In the genomic region with DNA sequence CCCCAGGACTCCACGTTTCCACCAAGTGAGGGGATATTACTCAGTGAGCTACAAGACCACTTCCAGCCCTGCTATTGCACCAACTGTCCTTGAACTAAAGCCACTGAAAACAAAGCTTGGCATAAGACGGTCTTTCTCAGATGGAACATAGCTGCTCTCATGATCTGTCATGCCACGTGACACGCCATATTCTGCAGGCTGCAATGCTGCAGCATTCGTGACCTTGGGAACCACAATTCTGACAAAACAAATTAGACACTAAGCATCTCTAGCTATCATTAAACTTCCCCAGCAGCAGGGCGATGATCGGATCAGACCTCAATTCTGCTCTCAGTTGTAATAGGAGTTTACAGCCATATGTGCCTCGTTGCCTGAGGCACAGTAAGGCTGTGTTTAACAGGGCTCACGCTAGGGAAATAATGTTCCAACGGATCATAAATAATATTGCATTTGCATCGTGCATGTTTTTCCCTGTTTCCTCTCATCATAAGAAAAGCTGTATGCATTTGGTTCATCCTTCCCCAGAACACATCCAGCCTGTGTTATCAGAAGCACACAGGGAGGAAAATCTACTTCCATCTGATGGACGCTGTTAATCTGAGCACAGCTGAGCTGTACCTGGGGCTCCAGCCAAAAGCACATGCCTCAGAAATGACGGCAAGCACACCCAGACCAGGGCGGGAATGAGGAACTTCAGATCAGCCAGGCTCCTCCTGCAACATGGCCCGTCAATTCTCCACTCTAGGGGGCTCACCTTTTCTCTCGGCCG, we compare ENCODE assay signal across 14 cellular contexts. TPM values are rescaled to one million over a fixed set of nuclear protein-coding genes. Genes with fewer than 3 reads are reported as not detected.
DNase-seq lines count a peak whose midpoint lies in the region; ATAC-seq and TF ChIP-seq lines count a peak whose summit lies in the region.
"Had no signal": no experiment of that assay in that cellular context is flagged by ENCODE, and none has a peak within 500 bp of the region (broad histone marks: within the 10 kb centered on the region; RNA-seq: fewer than 3 reads in every experiment).

No MANE protein-coding gene starts in this region.

- H3K4me3 ChIP-seq in Panc1 (ENCODE audit: low read depth in 2 of 2, low read length in 2 of 2) (no peak overlapping the region), gastrocnemius medialis (no peak overlapping the region)
- H3K4me3 ChIP-seq: SJCRH30, uterus had no signal

- no peaks in the 10 kb centered on the region for H3K9me3 Mint-ChIP-seq in HFFc6
- H3K9me3 Mint-ChIP-seq: activated CD4-positive, alpha-beta T cell treated with anti-CD3 and anti-CD28 coated beads, Interleukin-2, amount 10 ng/mL, durations not matched to agents 24 days and 14 days had no signal

- intact Hi-C loops in Panc1 (cut with micrococcal nuclease; ENCODE audit: unreplicated experiment): no loop called here
- intact Hi-C loops in gastrocnemius medialis (cut with DNase I; ENCODE audit: low total_unique reads): no loop called here

- H3K4me3 Mint-ChIP-seq in HFFc6: peak overlapping the region; percentile 45
- H3K4me3 Mint-ChIP-seq: activated CD4-positive, alpha-beta T cell treated with anti-CD3 and anti-CD28 coated beads, Interleukin-2, amount 10 ng/mL, durations not matched to agents 24 days and 14 days; activated naive CD8-positive, alpha-beta T cell had no signal

- H3K27me3 Mint-ChIP-seq in HFFc6 (ENCODE audit: insufficient read depth): peaks cover 29% of the 10 kb centered on the region

- no peak overlapping the region for H3K27ac ChIP-seq in Panc1 (ENCODE audit: low read length)
- H3K27ac ChIP-seq in gastrocnemius medialis: no peak overlapping the region
- H3K27ac ChIP-seq: SJCRH30, uterus had no signal

- H3K9me3 ChIP-seq in Panc1 (ENCODE audit: control insufficient read depth, insufficient read depth, low read depth, low read length) (no peaks in the 10 kb centered on the region), gastrocnemius medialis (no peaks in the 10 kb centered on the region)
- H3K9me3 ChIP-seq: SJCRH30, uterus had no signal

- no peak for TF ChIP-seq CTCF in HFFc6 (IDR thresholded peaks at IDR 0.05)
- no peak for TF ChIP-seq CTCF in Panc1 (IDR thresholded peaks at IDR 0.05)
- TF ChIP-seq CTCF in gastrocnemius medialis (IDR thresholded peaks at IDR 0.05 in 4 of 5, conservative IDR thresholded peaks at IDR 0.05 in 1 of 5): no peak

- no TSS peak for BruUV-seq in Panc1 (replicated peaks; lab: Mats Ljungman, UMichigan)

- no peaks in the 10 kb centered on the region for H3K36me3 Mint-ChIP-seq in HFFc6 (ENCODE audit: low read depth)
- H3K36me3 Mint-ChIP-seq: activated naive CD8-positive, alpha-beta T cell had no signal

- in situ Hi-C loops in Panc1 (cut with HindIII; ENCODE audit: low pct_unique_long_range_greater_than_20kb, low sequenced_read_pairs) (loop anchor here (5.0 kb wide), 1 partner anchor 57 kb away; a partner anchor contains a TSS), gastrocnemius medialis (cut with MboI; ENCODE audit: low sequenced_read_pairs in 4 of 4) (no loop called here)

- H3K27me3 ChIP-seq in Panc1 (ENCODE audit: control insufficient read depth, insufficient read depth, low read length): peaks cover 5% of the 10 kb centered on the region
- H3K27me3 ChIP-seq in gastrocnemius medialis: no peaks in the 10 kb centered on the region
- H3K27me3 ChIP-seq: uterus had no signal

- POLR2A ChIA-PET in Panc1 (lab: Charles Lee): no interaction called here

- no peaks in the 10 kb centered on the region for H3K4me1 ChIP-seq in Panc1 (ENCODE audit: control insufficient read depth, insufficient read depth, low read length)
- H3K4me1 ChIP-seq in gastrocnemius medialis: peaks cover 0 to 9% of the 10 kb centered on the region in 2 donors
- H3K4me1 ChIP-seq: SJCRH30, uterus had no signal

- H3K36me3 ChIP-seq in Panc1 (ENCODE audit: control insufficient read depth, insufficient read depth, low read length): no peaks in the 10 kb centered on the region
- H3K36me3 ChIP-seq in gastrocnemius medialis: no peaks in the 10 kb centered on the region
- H3K36me3 ChIP-seq: SJCRH30, uterus had no signal

- CTCF ChIA-PET in Panc1 (lab: Charles Lee): interaction anchor here (0.6 kb wide), 1 partner anchor 28 kb away, joined by 8 read pairs; no protein-coding TSS in a partner anchor

- no peak for TF ChIP-seq POLR2A in gastrocnemius medialis (IDR thresholded peaks at IDR 0.05)

- ATAC-seq in Panc1 (0 out of 2 replicates have a peak, but pooled peaks have one; percentile 33), esophagus mucosa (peak; percentile 77), gastrocnemius medialis (peak; percentile 21 to 71), GM21825 (IDR thresholded peaks at IDR 0.05; ENCODE audit: unreplicated experiment) (no peak)
- ATAC-seq: left lobe of liver had no signal

- H3K4me1 Mint-ChIP-seq in HFFc6 (ENCODE audit: low read depth): peaks cover 22% of the 10 kb centered on the region

- H3K27ac Mint-ChIP-seq in HFFc6: peak overlapping the region; percentile 53
- H3K27ac Mint-ChIP-seq: activated CD4-positive, alpha-beta T cell treated with anti-CD3 and anti-CD28 coated beads, Interleukin-2, amount 10 ng/mL, durations not matched to agents 24 days and 14 days; activated naive CD8-positive, alpha-beta T cell had no signal

- peak; percentile 75 for DNase-seq in HFFc6
- DNase-seq in Panc1 (ENCODE audit: low read depth, low spot score): no peak
- no peak for DNase-seq in gastrocnemius medialis
- DNase-seq in activated gamma-delta T cell treated with Interleukin-2 at 50 U/mL for 16 hours: no peak
- DNase-seq in putamen (ENCODE audit: low spot score): no peak
- DNase-seq: activated CD4-positive, alpha-beta T cell treated with anti-CD3 and anti-CD28 coated beads, Interleukin-2, amount 10 ng/mL, durations not matched to agents 24 days and 14 days; NCI-H2107; SJCRH30 had no signal

RNA-seq across cellular contexts. Expression of a gene that starts 38.6 kb away (rescaled TPM):
- not detected for total RNA-seq in HFFc6 (2021; fragmentation: NEBNext Ultra II Directional; extraction: Animal tissue kit (Norgen Biotek cat#: 25700))
- total RNA-seq in Panc1 (2021; ENCODE audit: unreplicated experiment): not detected
- polyA plus RNA-seq in Panc1 (2012; ENCODE audit: insufficient read length): not detected
- not detected for total RNA-seq in esophagus mucosa
- under 1 TPM in 1 of 4 donors, not detected in 3; 0.25 TPM for total RNA-seq in gastrocnemius medialis
- total RNA-seq: activated CD4-positive, alpha-beta T cell treated with anti-CD3 and anti-CD28 coated beads, Interleukin-2, amount 10 ng/mL, durations not matched to agents 24 days and 14 days; left lobe of liver; pulmonary artery endothelial cell; SJCRH30; uterus had no signal

RNA-seq across cellular contexts. Expression of a gene that starts 59.5 kb away (rescaled TPM):
- total RNA-seq in HFFc6 (2021; fragmentation: NEBNext Ultra II Directional; extraction: Animal tissue kit (Norgen Biotek cat#: 25700)): 10 to 100 TPM; 31.5 to 38.9 (median 34.5) TPM
- total RNA-seq in Panc1 (2021; ENCODE audit: unreplicated experiment) (61.1 TPM), esophagus mucosa (29.8 TPM), gastrocnemius medialis (10 to 100 TPM; 16.6 to 30.0 (median 28.1) TPM)
- polyA plus RNA-seq in Panc1 (2012; ENCODE audit: insufficient read length): 46.3 TPM
